In genomic region chr19:49094505-49095482, GRCh38 we compare ENCODE assay signal across 18 cellular contexts. TPM values are rescaled to one million over a fixed set of nuclear protein-coding genes. Genes with fewer than 3 reads are reported as not detected.
DNase-seq lines count a peak whose midpoint lies in the region; ATAC-seq and TF ChIP-seq lines count a peak whose summit lies in the region.
"Had no signal": no experiment of that assay in that cellular context is flagged by ENCODE, and none has a peak within 500 bp of the region (broad histone marks: within the 10 kb centered on the region; RNA-seq: fewer than 3 reads in every experiment).

No MANE protein-coding gene starts in this region.

- 70% methylated on average over 23 of the region's 23 CpGs for WGBS in lower leg skin, 2 donors

- no peak for TF ChIP-seq POLR2A in lower leg skin (IDR thresholded peaks at IDR 0.05)

- H3K4me1 ChIP-seq in BLaER1 (peaks cover 33% of the 10 kb centered on the region), tibial artery (peaks cover 0 to 7% (median 0%) of the 10 kb centered on the region in 4 donors)
- H3K4me1 ChIP-seq: HAP-1, SJCRH30 had no signal

- ATAC-seq in Right ventricle myocardium inferior = peak; percentile 91
- ATAC-seq: left lobe of liver; stimulated activated memory B cell treated with anti-CD40 and anti-IgM and Interleukin-4, amounts not matched to agents 10 μg/mL and 1 μg/mL and 100 μg/mL, for 72 hours had no signal

- peak overlapping the region; percentile 56 for H3K9ac ChIP-seq in BLaER1

- no peaks in the 10 kb centered on the region for H3K9me3 ChIP-seq in BLaER1
- H3K9me3 ChIP-seq in tibial artery = no peaks in the 10 kb centered on the region
- H3K9me3 ChIP-seq: HAP-1, SJCRH30 had no signal

- TF ChIP-seq CTCF in tibial artery (IDR thresholded peaks at IDR 0.05) (no peak), lower leg skin (IDR thresholded peaks at IDR 0.05) (no peak)

- H3K27me3 ChIP-seq in BLaER1 (no peaks in the 10 kb centered on the region), tibial artery (no peaks in the 10 kb centered on the region)
- H3K27me3 ChIP-seq: SJCRH30 had no signal

- peaks cover 95% of the 10 kb centered on the region for H4K20me1 ChIP-seq in BLaER1

- DNase-seq in Right ventricle myocardium inferior (ENCODE audit: missing footprints) = no peak
- DNase-seq in myocyte (ENCODE audit: low read depth) = peak; percentile 92
- no peak for DNase-seq in tibial artery
- DNase-seq in KG1 (lab: John Stamatoyannopoulos, UW) = no peak
- no peak for DNase-seq in Kasumi-1 (lab: John Stamatoyannopoulos, UW)
- DNase-seq in lower leg skin (ENCODE audit: low spot score in 2 of 2) = no peak
- DNase-seq: activated CD4-positive, alpha-beta T cell treated with anti-CD3 and anti-CD28 coated beads, Interleukin-2, amount 50 U/mL, for 4 hours; NCI-H1436; NCI-H446; SJCRH30 had no signal

- intact Hi-C loops in Right ventricle myocardium inferior (cut with DNase I) (loop anchor here (5.0 kb wide), 2 partner anchors 53 to 103 kb away; no protein-coding TSS in a partner anchor), tibial artery (cut with DNase I; ENCODE audit: low total_unique reads) (loop anchor here (5.0 kb wide), 2 partner anchors 53 to 103 kb away; no protein-coding TSS in a partner anchor), lower leg skin (cut with DNase I; ENCODE audit: low total_unique reads) (loop anchor here (5.0 kb wide), 1 partner anchor 53 kb away; no protein-coding TSS in a partner anchor)

- no peak overlapping the region for H3K4me3 ChIP-seq in BLaER1
- no peak overlapping the region for H3K4me3 ChIP-seq in tibial artery
- no peak overlapping the region for H3K4me3 ChIP-seq in lower leg skin (ENCODE audit: low read depth, poor library complexity, severe bottlenecking)
- H3K4me3 ChIP-seq: HAP-1, SJCRH30, skin epidermis had no signal

- peak overlapping the region; percentile 13; the same call in 1 of the 2 replicates for H3K27ac ChIP-seq in BLaER1
- H3K27ac ChIP-seq in tibial artery = no peak overlapping the region
- H3K27ac ChIP-seq: SJCRH30, skin epidermis had no signal

- H3K4me2 ChIP-seq in BLaER1 = no peak overlapping the region

- H3K36me3 ChIP-seq in BLaER1 (peaks cover 98% of the 10 kb centered on the region), tibial artery (peaks cover 59 to 95% (median 79%) of the 10 kb centered on the region in 3 donors)

TF ChIP-seq in PFSK-1, 5 proteins besides CTCF, POLR2A, EP300 and RAD21:
- peak; percentile 52 for TF ChIP-seq POLR2AphosphoS5 (IDR thresholded peaks at IDR 0.05; ENCODE audit: low read depth, low read length)
- no peak for TF ChIP-seq TAF1 (IDR thresholded peaks at IDR 0.05; ENCODE audit: borderline replicate concordance, insufficient read depth, low read length)
TF ChIP-seq in PFSK-1: peak in this region for 1.

RNA-seq across cellular contexts. Expression of gene SNRNP70, which starts 9.5 kb away (rescaled TPM):
- polyA plus RNA-seq in PFSK-1 (2012; ENCODE audit: insufficient read length, low read depth) = 265 TPM
- 110 TPM for total RNA-seq in Right ventricle myocardium inferior
- 312 and 331 TPM in 2 replicates for total RNA-seq in myocyte
- polyA plus RNA-seq in myocyte (2012) = 233 TPM
- total RNA-seq in lower leg skin = 100 to 1,000 TPM; 172 to 375 (median 285) TPM

RNA-seq across cellular contexts. Expression of gene LIN7B, which starts 19.4 kb away (rescaled TPM):
- 12.7 TPM for polyA plus RNA-seq in PFSK-1 (2012; ENCODE audit: insufficient read length, low read depth)
- total RNA-seq in Right ventricle myocardium inferior = 21.1 TPM
- 22.1 and 44.2 TPM in 2 replicates for total RNA-seq in myocyte
- polyA plus RNA-seq in myocyte (2012) = 22.2 TPM
- 10 to 100 TPM; 53.9 to 62.5 (median 54.7) TPM for total RNA-seq in lower leg skin

RNA-seq across cellular contexts. Expression of gene KCNA7, which starts 22.3 kb away (rescaled TPM):
- 0.06 TPM for polyA plus RNA-seq in PFSK-1 (2012; ENCODE audit: insufficient read length, low read depth)
- 0.81 TPM for total RNA-seq in Right ventricle myocardium inferior
- 0.21 and 1.3 TPM in 2 replicates for total RNA-seq in myocyte
- 1.2 TPM for polyA plus RNA-seq in myocyte (2012)
- total RNA-seq in lower leg skin = under 1 TPM in 1 of 4 donors, not detected in 3; 0.06 TPM
- total RNA-seq: activated T-helper 1 cell treated with anti-CD3 and anti-CD28 coated beads, Interleukin-12 subunit alpha, Interleukin-12 subunit beta, Interleukin-2, Interleukin-4 antibody, amounts not matched to agents 30 ng/mL and 10 ng/mL and 1 ng/mL, durations not matched to agents 14 hours and 24 hours and 36 hours; left lobe of liver; SJCRH30 had no signal
- polyA plus RNA-seq: neural cell had no signal

RNA-seq across cellular contexts. Expression of gene C19orf73, which starts 24.1 kb away (rescaled TPM):
- polyA plus RNA-seq in PFSK-1 (2012; ENCODE audit: insufficient read length, low read depth) = 1.9 TPM
- total RNA-seq in Right ventricle myocardium inferior (1.8 TPM), myocyte (not detected in 2 replicates), lower leg skin (10 to 100 TPM in 1 of 4 donors, 1 to 10 TPM in 3; 4.9 to 11.2 (median 8.9) TPM)
- 1.3 TPM for polyA plus RNA-seq in myocyte (2012)

RNA-seq across cellular contexts. Expression of gene PPFIA3, which starts 24.6 kb away (rescaled TPM):
- 26.6 TPM for polyA plus RNA-seq in PFSK-1 (2012; ENCODE audit: insufficient read length, low read depth)
- total RNA-seq in Right ventricle myocardium inferior (4.1 TPM), myocyte (10.2 and 12.5 TPM in 2 replicates), lower leg skin (10 to 100 TPM; 52.3 to 78.1 (median 64.4) TPM)
- polyA plus RNA-seq in myocyte (2012) = 6.2 TPM
